12 cellular contexts compared by ENCODE assay signal in genomic region chr5:32805966-32806626, GRCh38.
DNase-seq lines count a peak whose midpoint lies in the region; FAIRE-seq and TF ChIP-seq lines count a peak whose summit lies in the region.
"Had no signal": no experiment of that assay in that cellular context is flagged by ENCODE, and none has a peak within 500 bp of the region (broad histone marks: within the 10 kb centered on the region; RNA-seq: fewer than 3 reads in every experiment).

No MANE protein-coding gene starts in this region.

- TF ChIP-seq CTCF in AG04450 (IDR thresholded peaks at IDR 0.05; ENCODE audit: low read depth, low read length) = no peak
- no peak for TF ChIP-seq CTCF in bronchial epithelial cell (IDR thresholded peaks at IDR 0.05; ENCODE audit: insufficient read depth, low read length, severe bottlenecking)
- TF ChIP-seq CTCF in coronary artery (IDR thresholded peaks at IDR 0.05) = no peak
- no peak for TF ChIP-seq CTCF in tibial artery (IDR thresholded peaks at IDR 0.05)

- no peak overlapping the region for H4K5ac ChIP-seq in mesendoderm (ENCODE audit: low read length)

- no peaks in the 10 kb centered on the region for H3K4me1 Mint-ChIP-seq in activated naive CD4-positive, alpha-beta T cell treated with anti-CD3 and anti-CD28 coated beads for 36 hours (ENCODE audit: low read depth)
- H3K4me1 Mint-ChIP-seq: activated CD4-positive, alpha-beta T cell treated with anti-CD3 and anti-CD28 coated beads, Interleukin-2, amount 10 ng/mL, durations not matched to agents 24 days and 14 days; activated naive CD4-positive, alpha-beta T cell treated with anti-CD3 and anti-CD28 coated beads, Interleukin-2, amount 50 U/mL, for 24 hours; CD4-positive, CD25-positive, alpha-beta regulatory T cell had no signal

- no CpG with 5 or more reads among the region's 6 CpGs for WGBS in mesendoderm (ENCODE audit: extremely low coverage, insufficient coverage, low lambda C conversion rate)

- intact Hi-C loops in tibial artery (cut with DNase I; ENCODE audit: low total_unique reads) = loop anchor here (5.0 kb wide), 1 partner anchor 41 kb away; no protein-coding TSS in a partner anchor
- intact Hi-C loops in activated naive CD4-positive, alpha-beta T cell treated with anti-CD3 and anti-CD28 coated beads for 36 hours (cut with micrococcal nuclease) = no loop called here

- H3K4me1 ChIP-seq in mesendoderm (ENCODE audit: control insufficient read depth, low read depth, low read length) (no peaks in the 10 kb centered on the region), tibial artery (peaks cover 0 to 43% (median 18%) of the 10 kb centered on the region in 4 donors)

- H3K27me3 ChIP-seq in AG04450 (ENCODE audit: control insufficient read depth, insufficient read depth, low read length) (no peaks in the 10 kb centered on the region), bronchial epithelial cell (ENCODE audit: control insufficient read depth, insufficient read depth, low read length) (no peaks in the 10 kb centered on the region), mesendoderm (ENCODE audit: insufficient read depth, low read length, poor library complexity) (no peaks in the 10 kb centered on the region), tibial artery (no peaks in the 10 kb centered on the region)

- peak; percentile 7 for FAIRE-seq in bronchial epithelial cell (lab: Jason Lieb, UNC)

- no peaks in the 10 kb centered on the region for H3K79me2 ChIP-seq in mesendoderm (ENCODE audit: control insufficient read depth, insufficient read depth, low read length)

- H3K36me3 ChIP-seq in bronchial epithelial cell (ENCODE audit: control insufficient read depth, insufficient read depth, low read length) (no peaks in the 10 kb centered on the region), mesendoderm (ENCODE audit: control insufficient read depth, insufficient read depth, low read length) (no peaks in the 10 kb centered on the region), tibial artery (no peaks in the 10 kb centered on the region)

- H3K9me3 Mint-ChIP-seq in activated naive CD4-positive, alpha-beta T cell treated with anti-CD3 and anti-CD28 coated beads for 36 hours = peaks cover 10% of the 10 kb centered on the region

- POLR2A ChIA-PET in AG04450 (lab: Yijun Ruan, JAX) = interaction anchor here (0.8 to 1.2 kb wide), 3 partner anchors 47 to 635 kb away, joined by 3 read pairs; partner anchors contain the start of genes NPR3 and TARS1

- H2BK15ac ChIP-seq in mesendoderm (replicated peaks; ENCODE audit: low read depth) = no peak overlapping the region

- no peak overlapping the region for H2BK5ac ChIP-seq in mesendoderm (ENCODE audit: low read length)

- no peak overlapping the region for H3K4ac ChIP-seq in mesendoderm (ENCODE audit: low read depth, low read length)

- peak overlapping the region; percentile 75 for H3K18ac ChIP-seq in mesendoderm (ENCODE audit: low read length)

- no peaks in the 10 kb centered on the region for H3K27me3 Mint-ChIP-seq in activated naive CD4-positive, alpha-beta T cell treated with anti-CD3 and anti-CD28 coated beads for 36 hours (ENCODE audit: low read depth)
- H3K27me3 Mint-ChIP-seq: activated CD4-positive, alpha-beta T cell treated with anti-CD3 and anti-CD28 coated beads, Interleukin-2, amount 10 ng/mL, durations not matched to agents 24 days and 14 days; activated naive CD4-positive, alpha-beta T cell treated with anti-CD3 and anti-CD28 coated beads, Interleukin-2, amount 50 U/mL, for 24 hours; CD4-positive, CD25-positive, alpha-beta regulatory T cell had no signal

- H3K36me3 Mint-ChIP-seq in activated naive CD4-positive, alpha-beta T cell treated with anti-CD3 and anti-CD28 coated beads for 36 hours (ENCODE audit: low read depth) = no peaks in the 10 kb centered on the region
- H3K36me3 Mint-ChIP-seq: activated naive CD4-positive, alpha-beta T cell treated with anti-CD3 and anti-CD28 coated beads, Interleukin-2, amount 50 U/mL, for 24 hours; CD4-positive, CD25-positive, alpha-beta regulatory T cell had no signal

- CTCF ChIA-PET in AG04450 (lab: Charles Lee) = interaction anchor here (1.0 kb wide), 2 partner anchors 32 to 98 kb away, joined by 3 read pairs; no protein-coding TSS in a partner anchor
- CTCF ChIA-PET in activated naive CD4-positive, alpha-beta T cell treated with anti-CD3 and anti-CD28 coated beads for 36 hours (lab: Charles Lee) = interaction anchor here (0.7 kb wide), 1 partner anchor 68 kb away, joined by 3 read pairs; no protein-coding TSS in a partner anchor

- no peak overlapping the region for H4K8ac ChIP-seq in mesendoderm (ENCODE audit: low read depth, low read length)

- H3K4me3 Mint-ChIP-seq in activated naive CD4-positive, alpha-beta T cell treated with anti-CD3 and anti-CD28 coated beads for 36 hours = no peak overlapping the region
- H3K4me3 Mint-ChIP-seq: activated CD4-positive, alpha-beta T cell treated with anti-CD3 and anti-CD28 coated beads, Interleukin-2, amount 10 ng/mL, durations not matched to agents 24 days and 14 days; activated naive CD4-positive, alpha-beta T cell treated with anti-CD3 and anti-CD28 coated beads, Interleukin-2, amount 50 U/mL, for 24 hours; CD4-positive, CD25-positive, alpha-beta regulatory T cell had no signal

- peak; percentile 51 for DNase-seq in AG04450 (ENCODE audit: low read depth, low spot score)
- peak; percentile 92 for DNase-seq in LHCN-M2 (ENCODE audit: low read depth)
- DNase-seq in bronchial epithelial cell (ENCODE audit: low read depth) = peak; percentile 76
- peak; percentile 23 for DNase-seq in mesendoderm
- no peak for DNase-seq in coronary artery (ENCODE audit: low spot score)
- DNase-seq in NCI-H1930 (lab: John Stamatoyannopoulos, UW) = no peak
- DNase-seq in tibial artery = no peak
- no peak for DNase-seq in activated naive CD4-positive, alpha-beta T cell treated with anti-CD3 and anti-CD28 coated beads for 36 hours
- DNase-seq: activated CD4-positive, alpha-beta T cell treated with anti-CD3 and anti-CD28 coated beads, Interleukin-2, amount 10 ng/mL, durations not matched to agents 24 days and 14 days; CD4-positive, CD25-positive, alpha-beta regulatory T cell; NCI-H2081 had no signal

- H3K23ac ChIP-seq in mesendoderm (ENCODE audit: low read length) = no peak overlapping the region

- H3K56ac ChIP-seq in mesendoderm (ENCODE audit: low read length) = no peak overlapping the region

- no peak overlapping the region for H3K9ac ChIP-seq in mesendoderm (ENCODE audit: low read length)

- H2AK5ac ChIP-seq in mesendoderm (ENCODE audit: low read length) = no peak overlapping the region

- no peak overlapping the region for H3K4me2 ChIP-seq in mesendoderm (ENCODE audit: low read length)

- no peak overlapping the region for H3K27ac Mint-ChIP-seq in activated naive CD4-positive, alpha-beta T cell treated with anti-CD3 and anti-CD28 coated beads for 36 hours
- H3K27ac Mint-ChIP-seq: activated CD4-positive, alpha-beta T cell treated with anti-CD3 and anti-CD28 coated beads, Interleukin-2, amount 10 ng/mL, durations not matched to agents 24 days and 14 days; activated naive CD4-positive, alpha-beta T cell treated with anti-CD3 and anti-CD28 coated beads, Interleukin-2, amount 50 U/mL, for 24 hours had no signal

- H3K27ac ChIP-seq in AG04450 (ENCODE audit: low read depth, low read length) = peak overlapping the region; percentile 77
- H3K27ac ChIP-seq in mesendoderm (ENCODE audit: low read depth, low read length) = no peak overlapping the region
- H3K27ac ChIP-seq in coronary artery = peak overlapping the region in 1 of 2 donors; percentile 18
- H3K27ac ChIP-seq in tibial artery = peak overlapping the region in 1 of 2 donors; percentile 56

- H3K9me3 ChIP-seq in AG04450 (ENCODE audit: control insufficient read depth, insufficient read depth, low read length) (peaks cover 4% of the 10 kb centered on the region; the same call in 1 of the 2 replicates), tibial artery (peaks cover 0 to 2% (median under 1%) of the 10 kb centered on the region in 3 donors)

- no peaks in the 10 kb centered on the region for H3K79me1 ChIP-seq in mesendoderm (ENCODE audit: low read length)

- no peak overlapping the region for H2BK120ac ChIP-seq in mesendoderm (ENCODE audit: low read depth, low read length)

- peak overlapping the region; percentile 28 for H3K4me3 ChIP-seq in AG04450 (ENCODE audit: low read depth, low read length)
- no peak overlapping the region for H3K4me3 ChIP-seq in bronchial epithelial cell (ENCODE audit: low read depth, low read length)
- H3K4me3 ChIP-seq in mesendoderm (ENCODE audit: low read length) = no peak overlapping the region
- no peak overlapping the region for H3K4me3 ChIP-seq in coronary artery
- H3K4me3 ChIP-seq in tibial artery = no peak overlapping the region

Comparison
In these comparisons a context has a peak if more than half of its experiments do, and no peak if none do; other contexts are left out.
1. DNase-seq: peak in AG04450 (single experiment), LHCN-M2 (single experiment), bronchial epithelial cell (single experiment) and mesendoderm (single experiment); none in coronary artery (single experiment), NCI-H1930 (0 of 2), tibial artery (0 of 2) and activated naive CD4-positive, alpha-beta T cell treated with anti-CD3 and anti-CD28 coated beads for 36 hours (single experiment).